Comparison of ENCODE assay signal across 33 cellular contexts in the genomic region with DNA sequence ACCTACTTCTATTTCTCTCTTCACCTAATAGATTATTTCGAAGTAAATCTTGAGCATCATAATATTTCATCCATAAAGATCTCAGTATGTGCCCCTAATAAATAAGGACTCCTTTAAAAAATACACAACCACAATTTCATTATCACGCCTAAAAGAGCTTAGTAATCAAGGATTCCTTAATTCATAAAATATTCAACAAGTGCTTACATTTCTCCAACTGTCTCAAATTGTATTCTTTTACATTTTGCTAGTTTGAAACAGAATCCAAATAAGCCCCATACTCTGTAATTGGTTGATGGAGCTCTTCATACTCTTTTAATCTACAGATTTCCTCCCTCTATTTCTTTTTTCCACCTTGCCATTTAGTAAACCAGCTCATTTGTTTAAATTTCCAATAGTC.
"Had no signal": no experiment of that assay in that cellular context is flagged by ENCODE, and none has a peak within 500 bp of the region (broad histone marks: within the 10 kb centered on the region; RNA-seq: fewer than 3 reads in every experiment).

No MANE protein-coding gene starts in this region.

- H3K9me3 Mint-ChIP-seq: activated B cell treated with CpG ODN at 0.5 μM for 24 hours; activated T-helper 1 cell treated with anti-CD3 and anti-CD28 coated beads, Interleukin-12 subunit alpha, Interleukin-12 subunit beta, Interleukin-2, Interleukin-4 antibody, amounts not matched to agents 30 ng/mL and 10 ng/mL and 1 ng/mL, durations not matched to agents 14 hours and 24 hours and 36 hours; T-helper 1 cell treated with Interleukin-12 subunit alpha and Interleukin-12 subunit beta and Interleukin-4 antibody, amounts not matched to agents 30 μg/mL and 1 μg/mL, for 36 hours; T-helper 2 cell treated with Interferon-gamma antibody and Interleukin-4, amounts not matched to agents 5 μg/mL and 100 μg/mL, for 36 hours had no signal

- H3K9me3 ChIP-seq: adrenal gland, body of pancreas, breast epithelium had no signal

- H3K4me3 Mint-ChIP-seq: activated B cell treated with CpG ODN at 0.5 μM for 24 hours; activated CD4-positive, alpha-beta memory T cell treated with anti-CD3 and anti-CD28 coated beads for 36 hours; activated CD4-positive, alpha-beta T cell treated with anti-CD3 and anti-CD28 coated beads, Interleukin-2, amount 10 ng/mL, durations not matched to agents 24 days and 14 days; activated CD8-positive, alpha-beta T cell treated with anti-CD3 and anti-CD28 coated beads for 36 hours; activated naive CD4-positive, alpha-beta T cell treated with anti-CD3 and anti-CD28 coated beads for 36 hours; activated naive CD8-positive, alpha-beta T cell treated with anti-CD3 and anti-CD28 coated beads for 36 hours; activated T-helper 1 cell treated with anti-CD3 and anti-CD28 coated beads, Interleukin-12 subunit alpha, Interleukin-12 subunit beta, Interleukin-2, Interleukin-4 antibody, amounts not matched to agents 30 ng/mL and 10 ng/mL and 1 ng/mL, durations not matched to agents 14 hours and 24 hours and 36 hours; activated T-helper 17 cell treated with anti-CD3 and anti-CD28 coated beads, Interleukin-2, amount 50 U/mL, for 72 hours; T-helper 1 cell treated with Interleukin-12 subunit alpha and Interleukin-12 subunit beta and Interleukin-4 antibody, amounts not matched to agents 30 μg/mL and 1 μg/mL, for 36 hours; T-helper 2 cell treated with Interferon-gamma antibody and Interleukin-4, amounts not matched to agents 5 μg/mL and 100 μg/mL, for 36 hours had no signal

- H3K4me3 ChIP-seq: adrenal gland, body of pancreas, breast epithelium had no signal

- H3K27ac ChIP-seq: adrenal gland, body of pancreas, brain microvascular endothelial cell, breast epithelium, VCaP had no signal

- H3K27me3 ChIP-seq: adrenal gland, body of pancreas, brain microvascular endothelial cell, breast epithelium had no signal

- H3K4me1 Mint-ChIP-seq: activated B cell treated with CpG ODN at 0.5 μM for 24 hours; activated T-helper 17 cell treated with anti-CD3 and anti-CD28 coated beads, Interleukin-2, amount 50 U/mL, for 72 hours had no signal

- DNase-seq: activated B cell treated with CpG ODN at 0.5 μM for 24 hours; activated CD4-positive, alpha-beta memory T cell treated with anti-CD3 and anti-CD28 coated beads for 36 hours; activated CD4-positive, alpha-beta T cell treated with anti-CD3 and anti-CD28 coated beads for 4 hours; activated CD4-positive, alpha-beta T cell treated with anti-CD3 and anti-CD28 coated beads, Interleukin-2, amount 10 ng/mL, durations not matched to agents 24 days and 14 days; activated CD4-positive, alpha-beta T cell treated with anti-CD3 and anti-CD28 coated beads, Interleukin-2, amount 50 U/mL, for 1 hour; activated CD4-positive, alpha-beta T cell treated with anti-CD3 and anti-CD28 coated beads, Interleukin-2, amount 50 U/mL, for 4 hours; activated CD4-positive, CD25-positive, alpha-beta regulatory T cell treated with anti-CD3 and anti-CD28 coated beads, Interleukin-2, amount 50 U/mL, for 72 hours; activated CD8-positive, alpha-beta memory T cell treated with anti-CD3 and anti-CD28 coated beads, Interleukin-2, amount 50 U/mL, for 4 hours; activated CD8-positive, alpha-beta T cell treated with anti-CD3 and anti-CD28 coated beads for 36 hours; activated effector memory CD4-positive, alpha-beta T cell treated with anti-CD3 and anti-CD28 coated beads, Interleukin-2, amount 50 U/mL, for 16 hours; activated gamma-delta T cell treated with Interleukin-2 at 50 U/mL for 16 hours; activated naive CD4-positive, alpha-beta T cell; activated naive CD4-positive, alpha-beta T cell treated with anti-CD3 and anti-CD28 coated beads for 36 hours; activated naive CD4-positive, alpha-beta T cell treated with anti-CD3 and anti-CD28 coated beads, Interleukin-2, amount 50 U/mL, for 16 hours; activated naive CD8-positive, alpha-beta T cell treated with anti-CD3 and anti-CD28 coated beads for 36 hours; activated T-cell treated with anti-CD3 and anti-CD28 coated beads for 4 hours; activated T-cell treated with anti-CD3 and anti-CD28 coated beads, Interleukin-2, amount 50 U/mL, for 1 hour; activated T-cell treated with anti-CD3 and anti-CD28 coated beads, Interleukin-2, amount 50 U/mL, for 48 hours; adrenal gland; aorta; body of pancreas; central memory CD4-positive, alpha-beta T cell; T-helper 1 cell; T-helper 2 cell; T-helper 9 cell had no signal

- H3K27ac Mint-ChIP-seq: activated B cell treated with CpG ODN at 0.5 μM for 24 hours; activated CD4-positive, alpha-beta memory T cell treated with anti-CD3 and anti-CD28 coated beads for 36 hours; activated CD4-positive, alpha-beta T cell treated with anti-CD3 and anti-CD28 coated beads, Interleukin-2, amount 10 ng/mL, durations not matched to agents 24 days and 14 days; activated CD8-positive, alpha-beta T cell treated with anti-CD3 and anti-CD28 coated beads for 36 hours; activated naive CD4-positive, alpha-beta T cell treated with anti-CD3 and anti-CD28 coated beads for 36 hours; activated naive CD4-positive, alpha-beta T cell treated with anti-CD3 and anti-CD28 coated beads, Interleukin-2, amount 50 U/mL, for 72 hours; activated naive CD8-positive, alpha-beta T cell treated with anti-CD3 and anti-CD28 coated beads for 36 hours; activated T-helper 1 cell treated with anti-CD3 and anti-CD28 coated beads, Interleukin-12 subunit alpha, Interleukin-12 subunit beta, Interleukin-2, Interleukin-4 antibody, amounts not matched to agents 30 ng/mL and 10 ng/mL and 1 ng/mL, durations not matched to agents 14 hours and 24 hours and 36 hours; activated T-helper 17 cell treated with anti-CD3 and anti-CD28 coated beads, Interleukin-2, amount 50 U/mL, for 72 hours; T-helper 1 cell treated with Interleukin-12 subunit alpha and Interleukin-12 subunit beta and Interleukin-4 antibody, amounts not matched to agents 30 μg/mL and 1 μg/mL, for 36 hours; T-helper 2 cell treated with Interferon-gamma antibody and Interleukin-4, amounts not matched to agents 5 μg/mL and 100 μg/mL, for 36 hours had no signal

- H3K36me3 Mint-ChIP-seq: activated CD4-positive, alpha-beta memory T cell treated with anti-CD3 and anti-CD28 coated beads for 36 hours; activated naive CD4-positive, alpha-beta T cell treated with anti-CD3 and anti-CD28 coated beads, Interleukin-2, amount 50 U/mL, for 72 hours had no signal

- H3K4me1 ChIP-seq: adrenal gland, body of pancreas, breast epithelium had no signal

- H3K36me3 ChIP-seq: adrenal gland, brain microvascular endothelial cell, breast epithelium had no signal

- H3K27me3 Mint-ChIP-seq: activated B cell treated with CpG ODN at 0.5 μM for 24 hours; activated CD4-positive, alpha-beta memory T cell treated with anti-CD3 and anti-CD28 coated beads for 36 hours; activated CD4-positive, alpha-beta T cell treated with anti-CD3 and anti-CD28 coated beads, Interleukin-2, amount 10 ng/mL, durations not matched to agents 24 days and 14 days; activated CD8-positive, alpha-beta T cell treated with anti-CD3 and anti-CD28 coated beads for 36 hours; activated naive CD8-positive, alpha-beta T cell treated with anti-CD3 and anti-CD28 coated beads for 36 hours; activated T-helper 17 cell treated with anti-CD3 and anti-CD28 coated beads, Interleukin-2, amount 50 U/mL, for 72 hours had no signal
